Comparison of ENCODE assay signal across 9 cellular contexts in genomic region chr22:50705219-50705691, GRCh38. TPM values are rescaled to one million over a fixed set of nuclear protein-coding genes. Genes with fewer than 3 reads are reported as not detected.
DNase-seq lines count a peak whose midpoint lies in the region; ATAC-seq and TF ChIP-seq lines count a peak whose summit lies in the region.
"Had no signal": no experiment of that assay in that cellular context is flagged by ENCODE, and none has a peak within 500 bp of the region (broad histone marks: within the 10 kb centered on the region; RNA-seq: fewer than 3 reads in every experiment).

No MANE protein-coding gene starts in this region.

- POLR2A ChIA-PET in AG04450 (lab: Yijun Ruan, JAX) (no interaction called here), RWPE1 (lab: Yijun Ruan, JAX; ENCODE audit: low non-redundant PET) (no interaction called here)

- intact Hi-C loops in left colon (cut with DNase I, micrococcal nuclease) = no loop called here
- intact Hi-C loops in prostate gland (cut with DNase I) = no loop called here

- no peak for TF ChIP-seq POLR2A in prostate gland (IDR thresholded peaks at IDR 0.05)

- TF ChIP-seq CTCF in AG04450 (IDR thresholded peaks at IDR 0.05; ENCODE audit: low read depth, low read length) (no peak), brain microvascular endothelial cell (IDR thresholded peaks at IDR 0.05; ENCODE audit: low read depth, low read length, missing control alignments) (no peak), prostate gland (IDR thresholded peaks at IDR 0.05) (no peak), RWPE1 (conservative IDR thresholded peaks at IDR 0.05; ENCODE audit: low read depth) (no peak)

- WGBS in prostate gland = 15% methylated on average over 23 of the region's 23 CpGs

- in situ Hi-C loops in brain microvascular endothelial cell (cut with HindIII; ENCODE audit: low pct_ligation_motif_present, low sequenced_read_pairs) = no loop called here

- H3K27ac ChIP-seq in AG04450 (ENCODE audit: low read depth, low read length) (no peak overlapping the region), brain microvascular endothelial cell (no peak overlapping the region), prostate gland (no peak overlapping the region), RWPE1 (no peak overlapping the region)

- no peaks in the 10 kb centered on the region for H3K27me3 ChIP-seq in AG04450 (ENCODE audit: control insufficient read depth, insufficient read depth, low read length)
- no peaks in the 10 kb centered on the region for H3K27me3 ChIP-seq in brain microvascular endothelial cell (replicated peaks)
- no peaks in the 10 kb centered on the region for H3K27me3 ChIP-seq in prostate gland (replicated peaks; ENCODE audit: insufficient read depth)

- DNase-seq in AG04450 (ENCODE audit: low read depth, low spot score) (peak; percentile 49), NCI-H2029 (lab: John Stamatoyannopoulos, UW) (peak; percentile 84), brain microvascular endothelial cell (peak; percentile 66), left colon (peak in 1 of 2 donors; percentile 28), prostate gland (ENCODE audit: low spot score) (no peak), RWPE1 (ENCODE audit: low spot score) (no peak), HuH-7 (ENCODE audit: low spot score) (no peak)
- DNase-seq: activated CD8-positive, alpha-beta memory T cell treated with anti-CD3 and anti-CD28 coated beads for 24 hours had no signal

- peak overlapping the region; percentile 38; the same call in 1 of the 2 replicates for H3K4me3 ChIP-seq in AG04450 (ENCODE audit: low read depth, low read length)
- H3K4me3 ChIP-seq in brain microvascular endothelial cell (ENCODE audit: low read depth, low read length) = peak overlapping the region; percentile 32
- no peak overlapping the region for H3K4me3 ChIP-seq in prostate gland

- H3K9me3 ChIP-seq in AG04450 (ENCODE audit: control insufficient read depth, insufficient read depth, low read length) (no peaks in the 10 kb centered on the region; the same call in 1 of the 2 replicates), prostate gland (no peaks in the 10 kb centered on the region)

- H3K36me3 ChIP-seq in brain microvascular endothelial cell (replicated peaks) (no peaks in the 10 kb centered on the region), prostate gland (no peaks in the 10 kb centered on the region)

- ATAC-seq in left colon (peak; percentile 55), HG03097 (IDR thresholded peaks at IDR 0.05; ENCODE audit: low FRiP score, unreplicated experiment) (no peak)

- CTCF ChIA-PET in AG04450 (lab: Charles Lee) = interaction anchor here (1.2 kb wide), 1 partner anchor 7 kb away, joined by 3 read pairs; no protein-coding TSS in a partner anchor
- CTCF ChIA-PET in RWPE1 (lab: Yijun Ruan, JAX) = no interaction called here

- H3K4me1 ChIP-seq in prostate gland (replicated peaks) = no peaks in the 10 kb centered on the region

RNA-seq across cellular contexts. Expression of gene SHANK3, which starts 32.6 kb away (rescaled TPM):
- 0.47 and 0.63 TPM in 2 replicates for polyA plus RNA-seq in AG04450 (2011; rRNA removed)
- 0.28 and 0.35 TPM in 2 replicates for polyA minus RNA-seq in AG04450 (2011; rRNA and poly(A)+ RNA removed)
- total RNA-seq in left colon = 1 to 10 TPM; 4.4 to 4.8 TPM
- total RNA-seq in prostate gland = 10 to 100 TPM in 1 of 2 donors, 1 to 10 TPM in 1; 9.1 to 18.3 TPM

RNA-seq across cellular contexts. Expression of gene ACR, which starts 32.7 kb away (rescaled TPM):
- polyA plus RNA-seq in AG04450 (2011; rRNA removed) = not detected in 2 replicates
- not detected in 2 replicates for polyA minus RNA-seq in AG04450 (2011; rRNA and poly(A)+ RNA removed)
- total RNA-seq in left colon (1 to 10 TPM in 1 of 2 donors, under 1 TPM in 1; 0.89 to 1.5 TPM), prostate gland (10 to 100 TPM in 1 of 2 donors, not detected in 1; 13.1 TPM)

Comparison
In these comparisons a context has a peak if more than half of its experiments do, and no peak if none do; other contexts are left out.
1. DNase-seq: peak in AG04450 (single experiment), NCI-H2029 (single experiment) and brain microvascular endothelial cell (single experiment); none in prostate gland (single experiment), RWPE1 (single experiment) and HuH-7 (single experiment).
2. H3K4me3 ChIP-seq: peak in AG04450 (single experiment) and brain microvascular endothelial cell (single experiment); none in prostate gland (0 of 2).